In the genomic region with DNA sequence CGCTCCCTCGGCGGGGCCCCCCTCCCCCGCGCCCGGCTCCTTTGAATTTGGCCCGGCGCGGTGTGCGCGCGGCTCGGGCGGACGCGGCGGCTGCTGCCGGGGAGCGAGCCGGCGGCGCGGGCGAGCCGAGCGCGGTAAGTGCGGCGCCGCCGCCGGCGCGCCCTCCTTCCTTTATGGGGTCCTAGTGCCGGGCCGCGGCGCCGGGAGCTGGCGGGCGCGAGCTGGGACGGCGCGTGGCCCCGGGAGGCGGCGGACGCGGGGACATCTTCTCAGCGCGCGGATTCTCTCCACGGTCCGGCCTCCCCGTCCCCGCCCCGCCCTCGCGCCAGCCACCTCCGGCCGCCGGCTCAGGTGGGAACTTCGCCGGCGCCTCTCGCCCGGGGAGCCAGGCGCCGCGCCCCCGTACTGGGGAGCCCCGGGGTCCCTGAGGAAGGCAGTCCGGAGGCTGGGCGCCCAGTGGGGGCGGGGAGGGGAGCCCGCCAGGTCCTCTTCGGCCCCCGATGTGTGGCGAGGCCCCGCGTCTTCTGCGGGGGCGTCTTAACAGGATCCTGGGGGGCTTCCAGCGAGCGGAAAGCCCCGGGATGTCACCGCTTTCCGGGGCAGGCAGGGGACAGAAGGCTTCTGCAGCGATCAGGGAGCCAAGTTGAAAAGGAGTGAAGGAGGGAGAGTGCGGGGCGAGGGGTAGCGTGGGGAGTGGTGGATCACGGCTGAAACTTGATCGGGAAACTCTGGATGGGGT, we compare ENCODE assay signal across 9 cellular contexts.
DNase-seq lines count a peak whose midpoint lies in the region; ATAC-seq, FAIRE-seq and TF ChIP-seq lines count a peak whose summit lies in the region.
"Had no signal": no experiment of that assay in that cellular context is flagged by ENCODE, and none has a peak within 500 bp of the region (broad histone marks: within the 10 kb centered on the region; RNA-seq: fewer than 3 reads in every experiment).

No MANE protein-coding gene starts in this region.

- no peaks in the 10 kb centered on the region for H4K20me1 ChIP-seq in GM12878 (ENCODE audit: control insufficient read depth, insufficient read depth)

- H3K9ac ChIP-seq in GM12878 (ENCODE audit: control insufficient read depth, insufficient read depth, low read length): no peak overlapping the region

- WGBS in GM12878 (ENCODE audit: insufficient coverage, insufficient replicate concordance, low lambda C conversion rate, missing lambda C conversion rate): 32% methylated on average over 23 of the region's 95 CpGs
- WGBS in upper lobe of left lung, 2 donors: 2% methylated on average over 12 to 70 of the region's 95 CpGs

- CTCF ChIA-PET in GM12878 (lab: Yijun Ruan, JAX): no interaction called here

- H3K9me3 ChIP-seq in GM12878 (replicated peaks; ENCODE audit: control insufficient read depth, insufficient read depth, low read length) (no peaks in the 10 kb centered on the region), left lung (no peaks in the 10 kb centered on the region), upper lobe of left lung (no peaks in the 10 kb centered on the region)

- in situ Hi-C loops in GM12878 (cut with MboI): no loop called here

- no peak overlapping the region for H2AFZ ChIP-seq in GM12878 (ENCODE audit: control insufficient read depth, low read depth, low read length)

- H3K4me1 ChIP-seq in GM12878 (ENCODE audit: control insufficient read depth, insufficient read depth, low read length) (no peaks in the 10 kb centered on the region), left lung (peaks cover 8 to 13% of the 10 kb centered on the region in 2 donors), upper lobe of left lung (peaks cover 22 to 34% (median 26%) of the 10 kb centered on the region in 4 donors)

- H3K4me3 ChIP-seq in GM12878 (no peak overlapping the region), left lung (peak overlapping the region; percentile 36 to 48), upper lobe of left lung (peak overlapping the region in 3 of 4 donors; percentile 54 to 65 (median 55))

- no peak overlapping the region for H3K27ac ChIP-seq in GM12878 (ENCODE audit: control insufficient read depth, insufficient read depth)
- H3K27ac ChIP-seq in left lung: no peak overlapping the region
- no peak overlapping the region for H3K27ac ChIP-seq in upper lobe of left lung

- H3K79me2 ChIP-seq in GM12878 (ENCODE audit: control insufficient read depth, insufficient read depth, low read length): no peaks in the 10 kb centered on the region

- POLR2A ChIA-PET in GM12878 (lab: Charles Lee): no interaction called here

- TF ChIP-seq CTCF in GM12878 (IDR thresholded peaks at IDR 0.05 in 2 of 3, conservative IDR thresholded peaks at IDR 0.05 in 1 of 3; ENCODE audit: control insufficient read depth in 2 of 3, extremely low read depth in 1 of 3, insufficient read depth in 1 of 3, low read depth in 3 of 3, low read length in 3 of 3) (no peak), left lung (IDR thresholded peaks at IDR 0.05) (no peak), upper lobe of left lung (IDR thresholded peaks at IDR 0.05) (no peak)

- H3K27me3 ChIP-seq in GM12878 (replicated peaks in 1 of 2; ENCODE audit: control insufficient read depth in 2 of 2, insufficient read depth in 2 of 2, low read length in 1 of 2) (peaks cover 9 to 13% of the 10 kb centered on the region in 2 experiments), left lung (peaks cover 70 to 98% of the 10 kb centered on the region in 2 donors), upper lobe of left lung (peaks cover 0 to 45% (median 27%) of the 10 kb centered on the region in 4 donors)

- peak; percentile 28 to 86 (median 85) for DNase-seq in NCI-H1417 (lab: John Stamatoyannopoulos, UW)
- no peak for DNase-seq in NCI-H1417 treated with DMSO at 0.1 percent for 48 hours (lab: John Stamatoyannopoulos, UW)
- no peak for DNase-seq in GM12878 (ENCODE audit: low read depth, low spot score)
- DNase-seq in left lung: no peak
- DNase-seq in upper lobe of left lung: peak in 1 of 2 donors; percentile 86
- no peak for DNase-seq in stimulated activated CD4-positive, alpha-beta T cell treated with anti-CD3 and anti-CD28 coated beads, Interleukin-12 subunit alpha, Interleukin-12 subunit beta, amount 100 ng/mL, for 4 hours

- SMC1A ChIA-PET in GM12878 (lab: Charles Lee; ENCODE audit: uncharacterized antibody, unreplicated experiment): interaction anchor here (1.5 kb wide), 1 partner anchor 26 kb away, joined by 4 read pairs; no protein-coding TSS in a partner anchor

- BruUV-seq in GM12878 (replicated peaks; lab: Mats Ljungman, UMichigan): no TSS peak

- TF ChIP-seq EP300 in GM12878 (IDR thresholded peaks at IDR 0.05; ENCODE audit: borderline replicate concordance in 1 of 2, control insufficient read depth in 1 of 2, low read depth in 2 of 2, low read length in 2 of 2) (no peak), upper lobe of left lung (IDR thresholded peaks at IDR 0.05) (no peak)

- no peak for TF ChIP-seq RAD21 in GM12878 (IDR thresholded peaks at IDR 0.05; ENCODE audit: insufficient read depth, low read depth, low read length)

- H3K4me2 ChIP-seq in GM12878 (ENCODE audit: control insufficient read depth, insufficient read depth): no peak overlapping the region; the same call in 1 of the 2 replicates

- H3K36me3 ChIP-seq in GM12878 (ENCODE audit: control insufficient read depth in 2 of 2, insufficient read depth in 2 of 2, low read length in 1 of 2) (no peaks in the 10 kb centered on the region), left lung (no peaks in the 10 kb centered on the region), upper lobe of left lung (no peaks in the 10 kb centered on the region)

- ATAC-seq in HG03432 (IDR thresholded peaks at IDR 0.05; ENCODE audit: unreplicated experiment) (peak; percentile 51), GM12878 (peak; percentile 15; the same call in 1 of the 3 replicates), left lung (no peak), upper lobe of left lung (ENCODE audit: low FRiP score in 2 of 2) (no peak), HG03469 (IDR thresholded peaks at IDR 0.05; ENCODE audit: unreplicated experiment) (no peak)

- no peak for FAIRE-seq in GM12878 (lab: Jason Lieb, UNC)
- FAIRE-seq: TTC549 had no signal

- intact Hi-C loops in GM12878 (cut with micrococcal nuclease; ENCODE audit: unreplicated experiment): no loop called here
- intact Hi-C loops in left lung (cut with DNase I): no loop called here

- RAD21 ChIA-PET in GM12878 (lab: Charles Lee; ENCODE audit: unreplicated experiment): no interaction called here

- TF ChIP-seq POLR2A in GM12878 (IDR thresholded peaks at IDR 0.05; ENCODE audit: low read depth, low read length): no peak
- TF ChIP-seq POLR2A in upper lobe of left lung (IDR thresholded peaks at IDR 0.05): no peak

TF ChIP-seq in GM12878, 131 proteins besides CTCF, POLR2A, EP300 and RAD21:
- TF ChIP-seq CBFB (IDR thresholded peaks at IDR 0.05; ENCODE audit: low read depth) (no peak), RB1 (IDR thresholded peaks at IDR 0.05; ENCODE audit: borderline replicate concordance) (no peak), E4F1 (IDR thresholded peaks at IDR 0.05; ENCODE audit: borderline replicate concordance, partially characterized antibody) (no peak), TBL1XR1 (IDR thresholded peaks at IDR 0.05; ENCODE audit: low read depth, low read length) (no peak), TAF1 (IDR thresholded peaks at IDR 0.05; ENCODE audit: borderline replicate concordance, low read depth, low read length) (no peak), BCLAF1 (IDR thresholded peaks at IDR 0.05) (no peak)

Comparison
In these comparisons a context has a peak if more than half of its experiments do, and no peak if none do; other contexts are left out.
1. DNase-seq: peak in NCI-H1417 (3 of 3); none in NCI-H1417 treated with DMSO at 0.1 percent for 48 hours (single experiment), GM12878 (single experiment), left lung (0 of 2) and stimulated activated CD4-positive, alpha-beta T cell treated with anti-CD3 and anti-CD28 coated beads, Interleukin-12 subunit alpha, Interleukin-12 subunit beta, amount 100 ng/mL, for 4 hours (single experiment).
2. ATAC-seq: peak in HG03432 (single experiment) and GM12878 (single experiment); none in left lung (single experiment), upper lobe of left lung (0 of 2) and HG03469 (single experiment).